Comparison of ENCODE assay signal across 8 cellular contexts in genomic region chr9:130128782-130129424, GRCh38. TPM values are rescaled to one million over a fixed set of nuclear protein-coding genes. Genes with fewer than 3 reads are reported as not detected.
A peak's percentile ranks its signal among the peaks of the same experiment; 100 is the strongest.
DNase-seq lines count a peak whose midpoint lies in the region; ATAC-seq and TF ChIP-seq lines count a peak whose summit lies in the region.

No MANE protein-coding gene starts in this region.

- H3K4me3 ChIP-seq in choroid plexus epithelial cell (ENCODE audit: low read depth, low read length) = no peak overlapping the region

- no peaks in the 10 kb centered on the region for H3K27me3 Mint-ChIP-seq in mesothelial cell of epicardium (ENCODE audit: low read depth)
- no peaks in the 10 kb centered on the region for H3K27me3 Mint-ChIP-seq in stimulated activated naive B cell treated with anti-CD40 and anti-IgM and Interleukin-4, amounts not matched to agents 10 μg/mL and 1 μg/mL and 100 μg/mL, for 72 hours

- peak; percentile 59 for ATAC-seq in HG03571 (IDR thresholded peaks at IDR 0.05; ENCODE audit: unreplicated experiment)
- peak; percentile 87 to 92 for ATAC-seq in stimulated activated naive B cell treated with anti-CD40 and anti-IgM and Interleukin-4, amounts not matched to agents 10 μg/mL and 1 μg/mL and 100 μg/mL, for 72 hours (replicated peaks)

- DNase-seq in activated gamma-delta T cell treated with Interleukin-2 at 50 U/mL for 16 hours (peak; percentile 37), activated gamma-delta T cell (lab: John Stamatoyannopoulos, UW) (no peak), choroid plexus epithelial cell (ENCODE audit: low read depth) (peak; percentile 94), mesothelial cell of epicardium (ENCODE audit: low spot score in 2 of 2, unreplicated experiment in 2 of 2) (no peak), islet precursor cell (no peak)
- peak; percentile 44 for DNase-seq in activated CD4-positive, CD25-positive, alpha-beta regulatory T cell treated with anti-CD3 and anti-CD28 coated beads, Interleukin-2, amount 50 U/mL, for 16 hours (ENCODE audit: low read depth, low spot score)
- peak; percentile 79 for DNase-seq in stimulated activated naive B cell treated with anti-CD40 and anti-IgM and Interleukin-4, amounts not matched to agents 10 μg/mL and 1 μg/mL and 100 μg/mL, for 72 hours

- H3K36me3 Mint-ChIP-seq in mesothelial cell of epicardium = peaks cover 41% of the 10 kb centered on the region
- peaks cover 40 to 49% of the 10 kb centered on the region in 2 donors for H3K36me3 Mint-ChIP-seq in stimulated activated naive B cell treated with anti-CD40 and anti-IgM and Interleukin-4, amounts not matched to agents 10 μg/mL and 1 μg/mL and 100 μg/mL, for 72 hours

- H3K9me3 Mint-ChIP-seq in mesothelial cell of epicardium = no peaks in the 10 kb centered on the region
- peaks cover 0 to 2% of the 10 kb centered on the region in 2 donors for H3K9me3 Mint-ChIP-seq in stimulated activated naive B cell treated with anti-CD40 and anti-IgM and Interleukin-4, amounts not matched to agents 10 μg/mL and 1 μg/mL and 100 μg/mL, for 72 hours

- peak overlapping the region; percentile 92 for H3K27ac Mint-ChIP-seq in mesothelial cell of epicardium
- H3K27ac Mint-ChIP-seq in stimulated activated naive B cell treated with anti-CD40 and anti-IgM and Interleukin-4, amounts not matched to agents 10 μg/mL and 1 μg/mL and 100 μg/mL, for 72 hours = peak overlapping the region; percentile 100

- peak; percentile 1 for TF ChIP-seq CTCF in choroid plexus epithelial cell (conservative IDR thresholded peaks at IDR 0.05; ENCODE audit: low read depth, low read length)
- TF ChIP-seq CTCF in mesothelial cell of epicardium (IDR thresholded peaks at IDR 0.05; ENCODE audit: unreplicated experiment) = no peak

- no peak overlapping the region for H3K4me3 Mint-ChIP-seq in mesothelial cell of epicardium
- peak overlapping the region; percentile 79 to 84 for H3K4me3 Mint-ChIP-seq in stimulated activated naive B cell treated with anti-CD40 and anti-IgM and Interleukin-4, amounts not matched to agents 10 μg/mL and 1 μg/mL and 100 μg/mL, for 72 hours

- peaks cover 41% of the 10 kb centered on the region for H3K4me1 Mint-ChIP-seq in mesothelial cell of epicardium
- peaks cover 42 to 63% of the 10 kb centered on the region in 2 donors for H3K4me1 Mint-ChIP-seq in stimulated activated naive B cell treated with anti-CD40 and anti-IgM and Interleukin-4, amounts not matched to agents 10 μg/mL and 1 μg/mL and 100 μg/mL, for 72 hours

RNA-seq across cellular contexts. Expression of gene NCS1, which starts 43.3 kb away (rescaled TPM):
- total RNA-seq in mesothelial cell of epicardium = 44.7 to 47.1 TPM (median 44.8 TPM) in 3 replicates

Comparison
In these comparisons a context has a peak if more than half of its experiments do, and no peak if none do; other contexts are left out.
1. DNase-seq: peak in activated gamma-delta T cell treated with Interleukin-2 at 50 U/mL for 16 hours (single experiment), activated CD4-positive, CD25-positive, alpha-beta regulatory T cell treated with anti-CD3 and anti-CD28 coated beads, Interleukin-2, amount 50 U/mL, for 16 hours (single experiment), choroid plexus epithelial cell (single experiment) and stimulated activated naive B cell treated with anti-CD40 and anti-IgM and Interleukin-4, amounts not matched to agents 10 μg/mL and 1 μg/mL and 100 μg/mL, for 72 hours (single experiment); none in activated gamma-delta T cell (single experiment), mesothelial cell of epicardium (0 of 2) and islet precursor cell (single experiment).